19 cellular contexts compared by ENCODE assay signal in genomic region chr6:39411465-39411864, GRCh38.
A peak's percentile ranks its signal among the peaks of the same experiment; 100 is the strongest.
DNase-seq lines count a peak whose midpoint lies in the region; ATAC-seq and TF ChIP-seq lines count a peak whose summit lies in the region.
"Had no signal": no experiment of that assay in that cellular context is flagged by ENCODE, and none has a peak within 500 bp of the region (broad histone marks: within the 10 kb centered on the region; RNA-seq: fewer than 3 reads in every experiment).

No MANE protein-coding gene starts in this region.

- no TSS peak for BruUV-seq in PC-3 (replicated peaks; lab: Mats Ljungman, UMichigan)

- no peak overlapping the region for H3K4me2 ChIP-seq in PC-3 (ENCODE audit: low read length)
- H3K4me2 ChIP-seq: GM23338 had no signal

- TF ChIP-seq CTCF in PC-3 (conservative IDR thresholded peaks at IDR 0.05; ENCODE audit: low read depth, low read length), result no peak
- no peak for TF ChIP-seq CTCF in activated CD8-positive, alpha-beta T cell treated with anti-CD3 and anti-CD28 coated beads for 36 hours (IDR thresholded peaks at IDR 0.05)

- no peaks in the 10 kb centered on the region for H3K4me1 Mint-ChIP-seq in activated CD8-positive, alpha-beta T cell treated with anti-CD3 and anti-CD28 coated beads for 36 hours (ENCODE audit: low read depth)
- H3K4me1 Mint-ChIP-seq: CD8-positive, alpha-beta memory T cell; natural killer cell had no signal

- no peak overlapping the region for H2AFZ ChIP-seq in PC-3 (ENCODE audit: low read length)
- H2AFZ ChIP-seq: GM23338 had no signal

- H3K27ac ChIP-seq in PC-3 (ENCODE audit: low read length) (no peak overlapping the region), cingulate gyrus (ENCODE audit: low read depth, low read length) (peak overlapping the region; percentile 81)

- no peaks in the 10 kb centered on the region for H3K27me3 Mint-ChIP-seq in activated CD8-positive, alpha-beta T cell treated with anti-CD3 and anti-CD28 coated beads for 36 hours
- H3K27me3 Mint-ChIP-seq: activated B cell treated with CpG ODN at 0.5 μM for 24 hours; stimulated activated naive CD8-positive, alpha-beta T cell treated with anti-CD3 and anti-CD28 coated beads, Interleukin-15, Interleukin-2, amounts not matched to agents 100 ng/mL and 50 ng/mL, for 24 hours had no signal

- H3F3A ChIP-seq in PC-3 (ENCODE audit: low read length, unreplicated experiment), result no peaks in the 10 kb centered on the region

- no peaks in the 10 kb centered on the region; the same call in 1 of the 2 replicates for H3K9me2 ChIP-seq in PC-3 (replicated peaks; ENCODE audit: low read length)

- no peak for ATAC-seq in PC-3
- no peak for ATAC-seq in HG03025 (IDR thresholded peaks at IDR 0.05; ENCODE audit: low FRiP score, unreplicated experiment)
- ATAC-seq in activated CD8-positive, alpha-beta T cell treated with anti-CD3 and anti-CD28 coated beads for 36 hours, result no peak
- ATAC-seq in GM18519 (IDR thresholded peaks at IDR 0.05; ENCODE audit: low FRiP score, unreplicated experiment), result no peak
- ATAC-seq: GM23338, natural killer cell had no signal

- no peak overlapping the region for H3K4me3 ChIP-seq in PC-3 (ENCODE audit: low read length)
- H3K4me3 ChIP-seq: GM23338, lung had no signal

- no peaks in the 10 kb centered on the region for H3K36me3 ChIP-seq in PC-3 (ENCODE audit: low read depth, low read length)

- H3K4me1 ChIP-seq in PC-3 (ENCODE audit: insufficient read depth, low read length), result peaks cover 8% of the 10 kb centered on the region; the same call in 1 of the 2 replicates

- H3K79me2 ChIP-seq in PC-3 (ENCODE audit: low read length), result no peaks in the 10 kb centered on the region

- intact Hi-C loops in PC-3 (cut with micrococcal nuclease), result no loop called here
- intact Hi-C loops in activated CD8-positive, alpha-beta T cell treated with anti-CD3 and anti-CD28 coated beads for 36 hours (cut with micrococcal nuclease), result no loop called here

- no peak overlapping the region for H3K4me3 Mint-ChIP-seq in activated CD8-positive, alpha-beta T cell treated with anti-CD3 and anti-CD28 coated beads for 36 hours
- H3K4me3 Mint-ChIP-seq: activated B cell treated with CpG ODN at 0.5 μM for 24 hours; CD8-positive, alpha-beta memory T cell; GM23338; natural killer cell; stimulated activated naive CD8-positive, alpha-beta T cell treated with anti-CD3 and anti-CD28 coated beads, Interleukin-15, Interleukin-2, amounts not matched to agents 100 ng/mL and 50 ng/mL, for 24 hours; T-helper 1 cell treated with Interleukin-12 subunit alpha and Interleukin-12 subunit beta and Interleukin-4 antibody, amounts not matched to agents 30 μg/mL and 1 μg/mL, for 36 hours had no signal

- H3K9me3 Mint-ChIP-seq in activated CD8-positive, alpha-beta T cell treated with anti-CD3 and anti-CD28 coated beads for 36 hours, result no peaks in the 10 kb centered on the region
- H3K9me3 Mint-ChIP-seq: activated B cell treated with CpG ODN at 0.5 μM for 24 hours; CD8-positive, alpha-beta memory T cell; GM23338; natural killer cell; stimulated activated naive CD8-positive, alpha-beta T cell treated with anti-CD3 and anti-CD28 coated beads, Interleukin-15, Interleukin-2, amounts not matched to agents 100 ng/mL and 50 ng/mL, for 24 hours; T-helper 1 cell treated with Interleukin-12 subunit alpha and Interleukin-12 subunit beta and Interleukin-4 antibody, amounts not matched to agents 30 μg/mL and 1 μg/mL, for 36 hours had no signal

- no peaks in the 10 kb centered on the region for H3K36me3 Mint-ChIP-seq in activated CD8-positive, alpha-beta T cell treated with anti-CD3 and anti-CD28 coated beads for 36 hours (ENCODE audit: low read depth)
- H3K36me3 Mint-ChIP-seq: CD8-positive, alpha-beta memory T cell; natural killer cell had no signal

- no peak overlapping the region for H3K27ac Mint-ChIP-seq in activated CD8-positive, alpha-beta T cell treated with anti-CD3 and anti-CD28 coated beads for 36 hours
- H3K27ac Mint-ChIP-seq: activated B cell treated with CpG ODN at 0.5 μM for 24 hours; CD8-positive, alpha-beta memory T cell; GM23338; natural killer cell; stimulated activated naive CD8-positive, alpha-beta T cell treated with anti-CD3 and anti-CD28 coated beads, Interleukin-15, Interleukin-2, amounts not matched to agents 100 ng/mL and 50 ng/mL, for 24 hours; T-helper 1 cell treated with Interleukin-12 subunit alpha and Interleukin-12 subunit beta and Interleukin-4 antibody, amounts not matched to agents 30 μg/mL and 1 μg/mL, for 36 hours had no signal

- POLR2A ChIA-PET in PC-3 (lab: Charles Lee; ENCODE audit: unreplicated experiment), result no interaction called here
- POLR2A ChIA-PET in activated CD8-positive, alpha-beta T cell treated with anti-CD3 and anti-CD28 coated beads for 36 hours (lab: Charles Lee), result no interaction called here
- POLR2A ChIA-PET in HEK293T (lab: Yijun Ruan, JAX), result interaction anchor here (1.0 kb wide), 1 partner anchor 19 kb away, joined by 3 read pairs; no protein-coding TSS in a partner anchor

- no peaks in the 10 kb centered on the region for H3K9me3 ChIP-seq in PC-3 (ENCODE audit: low read length)

- H3K27me3 ChIP-seq in PC-3 (ENCODE audit: low read length), result no peaks in the 10 kb centered on the region

- no peak overlapping the region for H3K9ac ChIP-seq in PC-3 (ENCODE audit: low read length)

- CTCF ChIA-PET in PC-3 (lab: Charles Lee) (no interaction called here), HEK293T (lab: Yijun Ruan, JAX) (no interaction called here)
- CTCF ChIA-PET in activated CD8-positive, alpha-beta T cell treated with anti-CD3 and anti-CD28 coated beads for 36 hours (lab: Charles Lee), result interaction anchor here (1.7 kb wide), 1 partner anchor 63 kb away, joined by 3 read pairs; no protein-coding TSS in a partner anchor

- peak; percentile 40 for DNase-seq in Ammon's horn (ENCODE audit: low spot score)
- DNase-seq in PC-3, result peak; percentile 26
- peak; percentile 61 for DNase-seq in kidney glomerular epithelial cell (lab: John Stamatoyannopoulos, UW)
- no peak for DNase-seq in activated CD8-positive, alpha-beta T cell treated with anti-CD3 and anti-CD28 coated beads for 36 hours
- no peak for DNase-seq in HEK293T (ENCODE audit: extremely low spot score)
- DNase-seq: ACHN; activated B cell treated with CpG ODN at 0.5 μM for 24 hours; aorta; CD8-positive, alpha-beta memory T cell; Karpas-422; natural killer cell; NCI-H1436 treated with DMSO at 0.1 percent for 48 hours had no signal

- no peaks in the 10 kb centered on the region for H4K20me1 ChIP-seq in PC-3 (ENCODE audit: low read length)

TF ChIP-seq in HEK293T, 16 proteins besides CTCF, POLR2A, EP300 and RAD21:
- TF ChIP-seq PKNOX1 (IDR thresholded peaks at IDR 0.05) (no peak), CTBP1 (IDR thresholded peaks at IDR 0.05; ENCODE audit: borderline replicate concordance) (no peak), L3MBTL2 (conservative IDR thresholded peaks at IDR 0.05) (no peak), SP1 (IDR thresholded peaks at IDR 0.05) (no peak), ZNF384 (IDR thresholded peaks at IDR 0.05) (no peak), FOXM1 (IDR thresholded peaks at IDR 0.05; ENCODE audit: borderline replicate concordance) (no peak), NFRKB (IDR thresholded peaks at IDR 0.05) (no peak), LEF1 (IDR thresholded peaks at IDR 0.05; ENCODE audit: borderline replicate concordance) (no peak), ELF4 (IDR thresholded peaks at IDR 0.05) (no peak), TARDBP (IDR thresholded peaks at IDR 0.05) (no peak), BHLHE40 (IDR thresholded peaks at IDR 0.05; ENCODE audit: borderline replicate concordance) (no peak), ARNT (IDR thresholded peaks at IDR 0.05) (no peak), FOXK2 (IDR thresholded peaks at IDR 0.05) (no peak), HDGF (IDR thresholded peaks at IDR 0.05; ENCODE audit: borderline replicate concordance) (no peak), SUZ12 (IDR thresholded peaks at IDR 0.05) (no peak), FOXA1 (IDR thresholded peaks at IDR 0.05) (no peak)

Comparison
In these comparisons a context has a peak if more than half of its experiments do, and no peak if none do; other contexts are left out.
1. DNase-seq: peak in Ammon's horn (single experiment), PC-3 (single experiment) and kidney glomerular epithelial cell (single experiment); none in activated CD8-positive, alpha-beta T cell treated with anti-CD3 and anti-CD28 coated beads for 36 hours (single experiment) and HEK293T (single experiment).